ENCODE assay signal across 9 cellular contexts in the genomic region with DNA sequence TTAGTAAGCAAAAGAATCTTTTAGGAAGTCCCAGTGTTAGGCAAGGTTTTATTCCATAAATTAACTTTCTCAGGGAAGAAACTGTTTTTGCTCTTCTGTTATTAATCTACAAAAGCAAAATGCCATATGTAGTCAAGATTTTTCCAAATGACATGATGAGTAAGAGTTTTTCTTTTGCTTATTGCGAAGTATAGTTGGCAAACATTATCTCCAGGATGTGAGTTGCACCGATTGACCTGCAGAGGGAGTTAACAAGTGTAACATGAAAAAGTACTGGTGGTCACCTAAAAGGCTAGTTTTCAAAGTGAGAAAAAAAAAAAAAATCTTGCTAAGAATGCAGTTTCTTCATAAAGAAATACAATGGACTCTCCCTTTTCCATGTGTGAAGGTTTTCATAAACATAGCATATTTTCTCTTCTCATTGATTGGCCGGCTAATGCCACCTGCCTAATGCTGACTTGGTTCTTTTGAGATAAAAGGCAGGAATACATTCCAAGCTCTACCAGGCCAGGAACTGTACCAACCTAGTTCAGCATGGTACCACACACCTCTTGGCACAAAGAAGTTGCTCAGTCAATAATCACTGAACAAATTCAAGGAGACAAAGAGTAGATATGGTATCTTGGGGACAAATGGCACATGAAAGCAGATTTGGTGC.
DNase-seq lines count a peak whose midpoint lies in the region; ATAC-seq, FAIRE-seq and TF ChIP-seq lines count a peak whose summit lies in the region.
"Had no signal": no experiment of that assay in that cellular context is flagged by ENCODE, and none has a peak within 500 bp of the region (broad histone marks: within the 10 kb centered on the region; RNA-seq: fewer than 3 reads in every experiment).

No MANE protein-coding gene starts in this region.

- no peak overlapping the region for H3K9ac ChIP-seq in fibroblast of lung (ENCODE audit: insufficient read depth, low read length)
- H3K9ac ChIP-seq in trophoblast cell (ENCODE audit: low read length), result no peak overlapping the region

- H3K36me3 Mint-ChIP-seq in activated T-helper 17 cell treated with anti-CD3 and anti-CD28 coated beads, Interleukin-2, amount 50 U/mL, for 72 hours (ENCODE audit: low read depth), result no peaks in the 10 kb centered on the region
- H3K36me3 Mint-ChIP-seq: naive B cell had no signal

- peak; percentile 88 for FAIRE-seq in D721Med (lab: Jason Lieb, UNC)

- peaks cover 13% of the 10 kb centered on the region for H3K4me1 ChIP-seq in fibroblast of lung (ENCODE audit: control insufficient read depth, extremely low read depth, insufficient read depth, low read length)
- H3K4me1 ChIP-seq in trophoblast cell (ENCODE audit: control insufficient read depth in 1 of 2, insufficient read depth in 2 of 2, low read length in 2 of 2), result no peaks in the 10 kb centered on the region

- no peaks in the 10 kb centered on the region for H3K79me1 ChIP-seq in trophoblast cell (ENCODE audit: low read length)

- no peak overlapping the region for H4K12ac ChIP-seq in trophoblast cell (ENCODE audit: low read depth, low read length)

- H4K91ac ChIP-seq in trophoblast cell (ENCODE audit: low read depth, low read length), result no peak overlapping the region

- no peaks in the 10 kb centered on the region for H3K9me3 Mint-ChIP-seq in activated T-helper 17 cell treated with anti-CD3 and anti-CD28 coated beads, Interleukin-2, amount 50 U/mL, for 72 hours

- no peaks in the 10 kb centered on the region for H3K4me1 Mint-ChIP-seq in activated T-helper 17 cell treated with anti-CD3 and anti-CD28 coated beads, Interleukin-2, amount 50 U/mL, for 72 hours
- H3K4me1 Mint-ChIP-seq: naive B cell had no signal

- H3K27me3 ChIP-seq in fibroblast of lung (ENCODE audit: control insufficient read depth, insufficient read depth, low read length), result no peaks in the 10 kb centered on the region
- no peaks in the 10 kb centered on the region for H3K27me3 ChIP-seq in trophoblast cell (ENCODE audit: insufficient read depth, low read length)

- H3K4me3 Mint-ChIP-seq in activated T-helper 17 cell treated with anti-CD3 and anti-CD28 coated beads, Interleukin-2, amount 50 U/mL, for 72 hours, result no peak overlapping the region
- H3K4me3 Mint-ChIP-seq: naive B cell had no signal

- H3K27ac ChIP-seq in fibroblast of lung (ENCODE audit: insufficient read depth, low read length) (peak overlapping the region; percentile 68), trophoblast cell (ENCODE audit: low read depth, low read length) (no peak overlapping the region)

- H4K8ac ChIP-seq in trophoblast cell (ENCODE audit: low read depth, low read length), result no peak overlapping the region

- H2AFZ ChIP-seq in fibroblast of lung (ENCODE audit: low read length) (no peak overlapping the region), trophoblast cell (ENCODE audit: insufficient read depth, low read length, poor library complexity) (no peak overlapping the region)

- WGBS in trophoblast cell (ENCODE audit: extremely low coverage, insufficient coverage, insufficient read length), result no CpG with 5 or more reads among the region's 3 CpGs

- H3K14ac ChIP-seq in trophoblast cell (ENCODE audit: low read length), result no peak overlapping the region

- H3K4me3 ChIP-seq in fibroblast of lung (replicated peaks in 1 of 4; ENCODE audit: control extremely low read depth in 1 of 4, insufficient read depth in 1 of 4, low read depth in 3 of 4, low read length in 4 of 4), result no peak overlapping the region
- H3K4me3 ChIP-seq in trophoblast cell (ENCODE audit: low read depth, low read length), result no peak overlapping the region

- H3K9me3 ChIP-seq in fibroblast of lung (ENCODE audit: control insufficient read depth, insufficient read depth, low read depth, low read length) (no peaks in the 10 kb centered on the region), trophoblast cell (ENCODE audit: insufficient read depth, low read depth, low read length) (no peaks in the 10 kb centered on the region)

- no peaks in the 10 kb centered on the region for H4K20me1 ChIP-seq in fibroblast of lung (ENCODE audit: control insufficient read depth, extremely low read depth, insufficient read depth, low read length)

- ATAC-seq in HG02884 (IDR thresholded peaks at IDR 0.05; ENCODE audit: unreplicated experiment), result peak; percentile 60
- ATAC-seq in activated T-helper 17 cell treated with anti-CD3 and anti-CD28 coated beads, Interleukin-2, amount 50 U/mL, for 72 hours (replicated peaks), result no peak

- H3K4ac ChIP-seq in trophoblast cell (ENCODE audit: low read depth, low read length), result no peak overlapping the region

- no peak overlapping the region for H3K18ac ChIP-seq in trophoblast cell (ENCODE audit: low read length)

- H2BK12ac ChIP-seq in trophoblast cell (ENCODE audit: low read length), result no peak overlapping the region

- H3K27me3 Mint-ChIP-seq in activated T-helper 17 cell treated with anti-CD3 and anti-CD28 coated beads, Interleukin-2, amount 50 U/mL, for 72 hours, result peaks cover 25% of the 10 kb centered on the region

- H2AK5ac ChIP-seq in trophoblast cell (ENCODE audit: low read length), result no peak overlapping the region

- peak; percentile 37 for TF ChIP-seq CTCF in D721Med (IDR thresholded peaks at IDR 0.05; ENCODE audit: insufficient read depth, missing control alignments)
- TF ChIP-seq CTCF in fibroblast of lung (conservative IDR thresholded peaks at IDR 0.05 in 1 of 2, IDR thresholded peaks at IDR 0.05 in 1 of 2; ENCODE audit: low read depth in 1 of 2, low read length in 2 of 2), result peak; percentile 70 to 81

- no peak overlapping the region for H3K23ac ChIP-seq in trophoblast cell (ENCODE audit: low read length)

- no peak overlapping the region for H2BK5ac ChIP-seq in trophoblast cell (ENCODE audit: low read depth, low read length, poor library complexity)

- H2BK120ac ChIP-seq in trophoblast cell (ENCODE audit: insufficient read depth, low read length, poor library complexity), result no peak overlapping the region

- H3K79me2 ChIP-seq in fibroblast of lung (ENCODE audit: control insufficient read depth, insufficient read depth, low read length), result no peaks in the 10 kb centered on the region
- H3K79me2 ChIP-seq in trophoblast cell (ENCODE audit: control insufficient read depth, insufficient read depth, low read length, poor library complexity), result no peaks in the 10 kb centered on the region

- no peaks in the 10 kb centered on the region for H3K36me3 ChIP-seq in fibroblast of lung (ENCODE audit: control insufficient read depth, insufficient read depth, low read length)
- peaks cover 0 to 3% of the 10 kb centered on the region in 2 experiments for H3K36me3 ChIP-seq in trophoblast cell (ENCODE audit: control insufficient read depth in 1 of 2, insufficient read depth in 2 of 2, low read length in 2 of 2)

- H3K4me2 ChIP-seq in fibroblast of lung (ENCODE audit: extremely low read depth, insufficient read depth, low read length), result peak overlapping the region; percentile 48
- H3K4me2 ChIP-seq in trophoblast cell (ENCODE audit: low read length), result no peak overlapping the region

- no peak overlapping the region for H3K27ac Mint-ChIP-seq in activated T-helper 17 cell treated with anti-CD3 and anti-CD28 coated beads, Interleukin-2, amount 50 U/mL, for 72 hours

- no peak for DNase-seq in D721Med (ENCODE audit: insufficient read length, low spot score)
- peak; percentile 40 to 45 for DNase-seq in SHP77 (lab: John Stamatoyannopoulos, UW)
- peak; percentile 84 to 95 for DNase-seq in fibroblast of lung (ENCODE audit: low read depth in 2 of 2)
- DNase-seq in trophoblast cell, result peak; percentile 37 to 82
- DNase-seq in stimulated activated CD4-positive, alpha-beta T cell treated with anti-CD3 and anti-CD28 coated beads, Interleukin-4, amount 100 ng/mL, for 1 hour, result no peak
- DNase-seq in activated naive CD4-positive, alpha-beta T cell treated with Interleukin-2 at 50 U/mL for 16 hours, result no peak
- DNase-seq: naive B cell had no signal

Comparison
In these comparisons a context has a peak if more than half of its experiments do, and no peak if none do; other contexts are left out.
1. DNase-seq: peak in SHP77 (2 of 2), fibroblast of lung (2 of 2) and trophoblast cell (2 of 2); none in D721Med (single experiment), stimulated activated CD4-positive, alpha-beta T cell treated with anti-CD3 and anti-CD28 coated beads, Interleukin-4, amount 100 ng/mL, for 1 hour (single experiment) and activated naive CD4-positive, alpha-beta T cell treated with Interleukin-2 at 50 U/mL for 16 hours (single experiment).